Comparison of ENCODE assay signal across 23 cellular contexts in genomic region chr3:34254285-34254684, GRCh38.
"Had no signal": no experiment of that assay in that cellular context is flagged by ENCODE, and none has a peak within 500 bp of the region (broad histone marks: within the 10 kb centered on the region; RNA-seq: fewer than 3 reads in every experiment).

No MANE protein-coding gene starts in this region.

- H3K4me1 ChIP-seq: breast epithelium had no signal

- H3K36me3 Mint-ChIP-seq: activated naive CD8-positive, alpha-beta T cell treated with anti-CD3 and anti-CD28 coated beads for 36 hours had no signal

- DNase-seq: activated CD4-positive, alpha-beta T cell treated with anti-CD3 and anti-CD28 coated beads, Interleukin-2, amount 10 ng/mL, durations not matched to agents 24 days and 14 days; activated CD4-positive, alpha-beta T cell treated with anti-CD3 and anti-CD28 coated beads, Interleukin-2, amount 50 U/mL, for 4 hours; activated CD8-positive, alpha-beta T cell treated with anti-CD3 and anti-CD28 coated beads for 36 hours; activated effector memory CD4-positive, alpha-beta T cell treated with anti-CD3 and anti-CD28 coated beads, Interleukin-2, amount 50 U/mL, for 16 hours; activated naive CD4-positive, alpha-beta T cell; activated naive CD4-positive, alpha-beta T cell treated with anti-CD3 and anti-CD28 coated beads, Interleukin-2, amount 50 U/mL, for 16 hours; activated naive CD8-positive, alpha-beta T cell treated with anti-CD3 and anti-CD28 coated beads for 36 hours; activated T-cell treated with anti-CD3 and anti-CD28 coated beads, Interleukin-2, amount 50 U/mL, for 1 hour; activated T-cell treated with anti-CD3 and anti-CD28 coated beads, Interleukin-2, amount 50 U/mL, for 72 hours; amniotic stem cell; aorta; Karpas-422; NCI-H1105; NCI-H1417 treated with DMSO at 0.1 percent for 48 hours; NCI-H1930; NCI-H345; NCI-H524 treated with DMSO at 0.1 percent for 48 hours; NK-92 treated with Interleukin-12 subunit alpha and Interleukin-12 subunit beta, amount 100 ng/mL, for 24 hours; Right ventricle myocardium superior; T1000; WERI-Rb-1 had no signal

- H3K27ac ChIP-seq: breast epithelium, WERI-Rb-1 had no signal

- ATAC-seq: activated CD8-positive, alpha-beta T cell treated with anti-CD3 and anti-CD28 coated beads for 36 hours; activated T-cell treated with anti-CD3 and anti-CD28 coated beads, Interleukin-2, amount 50 U/mL, for 72 hours; activated T-helper 17 cell treated with anti-CD3 and anti-CD28 coated beads, Interleukin-2, amount 50 U/mL, for 72 hours had no signal

- H3K27me3 ChIP-seq: breast epithelium had no signal

- H3K9me3 ChIP-seq: breast epithelium had no signal

- H3K4me1 Mint-ChIP-seq: activated CD4-positive, alpha-beta T cell treated with anti-CD3 and anti-CD28 coated beads, Interleukin-2, amount 10 ng/mL, durations not matched to agents 24 days and 14 days; activated T-helper 17 cell treated with anti-CD3 and anti-CD28 coated beads, Interleukin-2, amount 50 U/mL, for 72 hours had no signal

- H3K4me3 Mint-ChIP-seq: activated CD4-positive, alpha-beta T cell treated with anti-CD3 and anti-CD28 coated beads, Interleukin-2, amount 10 ng/mL, durations not matched to agents 24 days and 14 days; activated CD8-positive, alpha-beta T cell treated with anti-CD3 and anti-CD28 coated beads for 36 hours; activated naive CD8-positive, alpha-beta T cell treated with anti-CD3 and anti-CD28 coated beads for 36 hours; activated T-cell treated with anti-CD3 and anti-CD28 coated beads, Interleukin-2, amount 50 U/mL, for 72 hours; activated T-helper 17 cell treated with anti-CD3 and anti-CD28 coated beads, Interleukin-2, amount 50 U/mL, for 72 hours had no signal

- H3K9me3 Mint-ChIP-seq: activated CD4-positive, alpha-beta T cell treated with anti-CD3 and anti-CD28 coated beads, Interleukin-2, amount 10 ng/mL, durations not matched to agents 24 days and 14 days; activated CD8-positive, alpha-beta T cell treated with anti-CD3 and anti-CD28 coated beads for 36 hours; activated naive CD8-positive, alpha-beta T cell treated with anti-CD3 and anti-CD28 coated beads for 36 hours; activated T-cell treated with anti-CD3 and anti-CD28 coated beads, Interleukin-2, amount 50 U/mL, for 72 hours; activated T-helper 17 cell treated with anti-CD3 and anti-CD28 coated beads, Interleukin-2, amount 50 U/mL, for 72 hours had no signal

- H3K27ac Mint-ChIP-seq: activated CD4-positive, alpha-beta T cell treated with anti-CD3 and anti-CD28 coated beads, Interleukin-2, amount 10 ng/mL, durations not matched to agents 24 days and 14 days; activated CD8-positive, alpha-beta T cell treated with anti-CD3 and anti-CD28 coated beads for 36 hours; activated naive CD8-positive, alpha-beta T cell treated with anti-CD3 and anti-CD28 coated beads for 36 hours; activated T-cell treated with anti-CD3 and anti-CD28 coated beads, Interleukin-2, amount 50 U/mL, for 72 hours; activated T-helper 17 cell treated with anti-CD3 and anti-CD28 coated beads, Interleukin-2, amount 50 U/mL, for 72 hours had no signal

- H3K27me3 Mint-ChIP-seq: activated CD8-positive, alpha-beta T cell treated with anti-CD3 and anti-CD28 coated beads for 36 hours had no signal

- H3K36me3 ChIP-seq: breast epithelium, WERI-Rb-1 had no signal

- H3K4me3 ChIP-seq: breast epithelium had no signal
